In the genomic region with DNA sequence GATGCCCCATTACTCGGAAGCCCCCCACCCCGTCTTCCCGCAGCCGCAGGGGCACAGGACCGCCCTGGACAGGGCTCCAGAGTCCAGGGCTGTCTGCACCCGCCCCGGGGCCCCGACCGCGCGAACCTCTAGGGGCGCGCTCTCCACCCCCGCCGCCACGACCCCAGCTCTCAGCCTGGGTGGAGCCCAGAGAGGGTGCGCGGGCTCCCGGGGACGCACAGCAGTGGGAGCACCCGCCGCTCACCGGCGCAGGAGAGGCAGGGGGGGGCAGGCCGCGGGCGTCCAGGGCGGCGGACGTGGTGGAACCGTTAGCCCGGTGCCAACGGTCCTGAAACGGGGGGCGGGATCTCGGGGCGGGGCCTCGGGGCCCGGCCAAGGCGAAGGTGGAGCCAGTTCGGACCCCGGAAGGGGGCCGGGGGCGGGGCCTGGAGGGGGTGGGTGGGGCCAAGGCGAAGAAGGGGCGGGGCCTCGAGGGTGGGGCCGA, we compare ENCODE assay signal across 7 cellular contexts. TPM values are rescaled to one million over a fixed set of nuclear protein-coding genes. Genes with fewer than 3 reads are reported as not detected.
DNase-seq lines count a peak whose midpoint lies in the region; ATAC-seq and TF ChIP-seq lines count a peak whose summit lies in the region.

A gene with protein sequence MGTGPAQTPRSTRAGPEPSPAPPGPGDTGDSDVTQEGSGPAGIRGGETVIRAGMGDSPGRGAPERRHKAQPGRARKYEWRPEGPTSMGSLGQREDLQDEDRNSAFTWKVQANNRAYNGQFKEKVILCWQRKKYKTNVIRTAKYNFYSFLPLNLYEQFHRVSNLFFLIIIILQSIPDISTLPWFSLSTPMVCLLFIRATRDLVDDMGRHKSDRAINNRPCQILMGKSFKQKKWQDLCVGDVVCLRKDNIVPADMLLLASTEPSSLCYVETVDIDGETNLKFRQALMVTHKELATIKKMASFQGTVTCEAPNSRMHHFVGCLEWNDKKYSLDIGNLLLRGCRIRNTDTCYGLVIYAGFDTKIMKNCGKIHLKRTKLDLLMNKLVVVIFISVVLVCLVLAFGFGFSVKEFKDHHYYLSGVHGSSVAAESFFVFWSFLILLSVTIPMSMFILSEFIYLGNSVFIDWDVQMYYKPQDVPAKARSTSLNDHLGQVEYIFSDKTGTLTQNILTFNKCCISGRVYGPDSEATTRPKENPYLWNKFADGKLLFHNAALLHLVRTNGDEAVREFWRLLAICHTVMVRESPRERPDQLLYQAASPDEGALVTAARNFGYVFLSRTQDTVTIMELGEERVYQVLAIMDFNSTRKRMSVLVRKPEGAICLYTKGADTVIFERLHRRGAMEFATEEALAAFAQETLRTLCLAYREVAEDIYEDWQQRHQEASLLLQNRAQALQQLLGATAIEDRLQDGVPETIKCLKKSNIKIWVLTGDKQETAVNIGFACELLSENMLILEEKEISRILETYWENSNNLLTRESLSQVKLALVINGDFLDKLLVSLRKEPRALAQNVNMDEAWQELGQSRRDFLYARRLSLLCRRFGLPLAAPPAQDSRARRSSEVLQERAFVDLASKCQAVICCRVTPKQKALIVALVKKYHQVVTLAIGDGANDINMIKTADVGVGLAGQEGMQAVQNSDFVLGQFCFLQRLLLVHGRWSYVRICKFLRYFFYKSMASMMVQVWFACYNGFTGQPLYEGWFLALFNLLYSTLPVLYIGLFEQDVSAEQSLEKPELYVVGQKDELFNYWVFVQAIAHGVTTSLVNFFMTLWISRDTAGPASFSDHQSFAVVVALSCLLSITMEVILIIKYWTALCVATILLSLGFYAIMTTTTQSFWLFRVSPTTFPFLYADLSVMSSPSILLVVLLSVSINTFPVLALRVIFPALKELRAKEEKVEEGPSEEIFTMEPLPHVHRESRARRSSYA (N-terminal part only) (minus strand): TSS at position 335 of the 484 bp plus-strand sequence. CDS start 540 bp downstream, outside the sequence.

- CTCF ChIA-PET in T-cell (lab: Charles Lee), result interaction anchor here in 1 of 2 donors (0.6 kb wide), 1 partner anchor 265 kb away, joined by 4 read pairs; no protein-coding TSS in a partner anchor

- peak within 1 kb of the TSS; percentile 63 for H4K8ac ChIP-seq in trophoblast cell (ENCODE audit: low read depth, low read length)

- no peak within 1 kb of the TSS for H2BK12ac ChIP-seq in trophoblast cell (ENCODE audit: low read length)

- no peaks in the 10 kb centered on the region for H3K9me3 ChIP-seq in trophoblast cell (ENCODE audit: insufficient read depth, low read depth, low read length)

- no peak within 1 kb of the TSS for H2BK5ac ChIP-seq in trophoblast cell (ENCODE audit: low read depth, low read length, poor library complexity)

- no peaks in the 10 kb centered on the region for H3K27me3 ChIP-seq in trophoblast cell (ENCODE audit: insufficient read depth, low read length)

- peak within 1 kb of the TSS; percentile 75 for H3K4me3 ChIP-seq in epithelial cell of proximal tubule (ENCODE audit: low read depth, low read length)
- peak within 1 kb of the TSS; percentile 62 for H3K4me3 ChIP-seq in trophoblast cell (ENCODE audit: low read depth, low read length)

- no peak within 1 kb of the TSS for H3K23ac ChIP-seq in trophoblast cell (ENCODE audit: low read length)

- no peaks in the 10 kb centered on the region for H3K9me3 Mint-ChIP-seq in T-cell

- no peak within 1 kb of the TSS for H2BK120ac ChIP-seq in trophoblast cell (ENCODE audit: insufficient read depth, low read length, poor library complexity)

- H3K27ac ChIP-seq in trophoblast cell (ENCODE audit: low read depth, low read length), result no peak within 1 kb of the TSS

- peaks cover 0 to 14% of the 10 kb centered on the region in 2 experiments for H3K4me1 ChIP-seq in trophoblast cell (ENCODE audit: control insufficient read depth in 1 of 2, insufficient read depth in 2 of 2, low read length in 2 of 2)

- peak within 1 kb of the TSS; percentile 89 to 91 (median 89) for H3K4me3 Mint-ChIP-seq in T-cell

- no peak within 1 kb of the TSS for H2AK5ac ChIP-seq in trophoblast cell (ENCODE audit: low read length)

- H3K4ac ChIP-seq in trophoblast cell (ENCODE audit: low read depth, low read length), result no peak within 1 kb of the TSS

- peak within 1 kb of the TSS; percentile 31 for H4K12ac ChIP-seq in trophoblast cell (ENCODE audit: low read depth, low read length)

- peak within 1 kb of the TSS; percentile 36 for H4K91ac ChIP-seq in trophoblast cell (ENCODE audit: low read depth, low read length)

- peak within 1 kb of the TSS; percentile 85 to 91 for H3K27ac Mint-ChIP-seq in T-cell

- H3K79me2 ChIP-seq in trophoblast cell (ENCODE audit: control insufficient read depth, insufficient read depth, low read length, poor library complexity), result no peaks in the 10 kb centered on the region

- H3K36me3 ChIP-seq in trophoblast cell (ENCODE audit: control insufficient read depth in 1 of 2, insufficient read depth in 2 of 2, low read length in 2 of 2), result peaks cover 23% of the 10 kb centered on the region in 2 experiments

- H3K18ac ChIP-seq in trophoblast cell (ENCODE audit: low read length), result peak within 1 kb of the TSS; percentile 37

- H3K36me3 Mint-ChIP-seq in T-cell, result peaks cover 4% of the 10 kb centered on the region

- peak within 1 kb of the TSS; percentile 57 for H2AFZ ChIP-seq in trophoblast cell (ENCODE audit: insufficient read depth, low read length, poor library complexity)

- no peaks in the 10 kb centered on the region for H3K79me1 ChIP-seq in trophoblast cell (ENCODE audit: low read length)

- ATAC-seq in GM18499 (IDR thresholded peaks at IDR 0.05; ENCODE audit: insufficient read depth, unreplicated experiment) (peak; percentile 15), HG02678 (IDR thresholded peaks at IDR 0.05; ENCODE audit: unreplicated experiment) (peak; percentile 18), T-cell (replicated peaks in 1 of 4) (peak in 3 of 4 experiments; percentile 24 to 79 (median 78))

- peak in 5 of 34 experiments; percentile 16 to 75 (median 67) for DNase-seq in T-cell
- no peak for DNase-seq in epithelial cell of proximal tubule (ENCODE audit: low read depth)
- no peak for DNase-seq in trophoblast cell
- DNase-seq in NCI-H2227 (lab: John Stamatoyannopoulos, UW; ENCODE audit: unreplicated experiment), result no peak
- no peak for DNase-seq in COLO829 (ENCODE audit: low spot score)

- no peak within 1 kb of the TSS for H3K14ac ChIP-seq in trophoblast cell (ENCODE audit: low read length)

- WGBS in trophoblast cell (ENCODE audit: extremely low coverage, insufficient coverage, insufficient read length), result no CpG with 5 or more reads among the region's 48 CpGs

- peaks cover 11 to 13% (median 12%) of the 10 kb centered on the region in 3 donors for H3K4me1 Mint-ChIP-seq in T-cell

- H3K9ac ChIP-seq in trophoblast cell (ENCODE audit: low read length), result peak within 1 kb of the TSS; percentile 10

- no peaks in the 10 kb centered on the region for H3K27me3 Mint-ChIP-seq in T-cell

- peak within 1 kb of the TSS; percentile 88 for H3K4me2 ChIP-seq in trophoblast cell (ENCODE audit: low read length)

- POLR2A ChIA-PET in T-cell (lab: Charles Lee), result no interaction called here

- peak; percentile 30 for TF ChIP-seq CTCF in epithelial cell of proximal tubule (conservative IDR thresholded peaks at IDR 0.05; ENCODE audit: low read depth, low read length)

RNA-seq across cellular contexts. Expression of the gene that starts here (rescaled TPM):
- total RNA-seq in T-cell (1 to 10 TPM; 3.5 to 5.7 (median 4.0) TPM), epithelial cell of proximal tubule (1.7 and 4.6 TPM in 2 replicates)
- 0.94 and 0.97 TPM in 2 replicates for polyA plus RNA-seq in trophoblast cell (2013)

Comparison
In these comparisons a context has a peak if more than half of its experiments do, and no peak if none do; other contexts are left out.
1. ATAC-seq: peak in every context shown above with its lines; median percentile 78 in T-cell; 18 in HG02678; 15 in GM18499.